8 cellular contexts compared by ENCODE assay signal in the genomic region with DNA sequence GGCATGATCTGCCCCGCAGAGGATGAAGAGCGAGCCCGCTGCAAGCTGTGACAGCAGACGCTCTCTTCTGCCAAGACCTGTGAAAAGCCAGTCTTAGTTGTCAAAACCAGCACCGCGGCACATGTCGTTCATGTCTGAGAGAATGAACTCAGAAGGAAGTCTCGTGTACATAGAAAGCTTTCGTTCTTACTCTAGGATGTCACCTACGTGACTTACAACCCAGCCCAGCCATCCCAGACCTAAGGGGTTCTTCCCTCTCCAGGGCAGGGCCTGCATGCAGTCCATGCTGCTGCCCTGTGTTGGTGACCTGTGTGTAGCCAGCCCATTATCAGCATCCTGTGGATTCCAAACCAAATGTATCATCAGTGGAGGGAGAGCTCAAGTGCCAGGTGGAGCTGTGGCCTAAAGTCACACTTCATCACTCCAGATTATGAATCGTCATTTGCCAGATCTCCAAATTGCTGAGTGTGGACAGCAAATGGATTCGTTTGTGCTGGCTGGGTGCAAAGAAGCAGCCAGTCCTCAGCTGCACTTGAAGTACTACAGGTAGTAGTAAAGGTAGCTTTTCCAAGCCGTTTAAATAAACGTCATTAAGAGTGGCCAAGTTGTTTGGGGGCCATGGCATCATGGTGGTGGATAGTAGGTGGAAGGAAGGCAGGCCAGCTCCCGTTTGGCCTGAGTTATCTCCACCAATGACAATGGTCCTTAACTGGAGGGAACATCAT.
DNase-seq lines count a peak whose midpoint lies in the region; ATAC-seq, FAIRE-seq and TF ChIP-seq lines count a peak whose summit lies in the region.
"Had no signal": no experiment of that assay in that cellular context is flagged by ENCODE, and none has a peak within 500 bp of the region (broad histone marks: within the 10 kb centered on the region; RNA-seq: fewer than 3 reads in every experiment).

No MANE protein-coding gene starts in this region.

- H3K27ac Mint-ChIP-seq in dendritic cell treated with granulocyte-macrophage colony-stimulating factor and Interleukin-4, amounts not matched to agents 40 ng/mL and 50 ng/mL, for 4 days, result peak overlapping the region; percentile 88
- no peak overlapping the region for H3K27ac Mint-ChIP-seq in progenitor cell of endocrine pancreas

- H3K9me3 Mint-ChIP-seq in dendritic cell treated with granulocyte-macrophage colony-stimulating factor and Interleukin-4, amounts not matched to agents 40 ng/mL and 50 ng/mL, for 4 days, result no peaks in the 10 kb centered on the region
- no peaks in the 10 kb centered on the region for H3K9me3 Mint-ChIP-seq in progenitor cell of endocrine pancreas (ENCODE audit: low read depth)

- WGBS in HepG2 (ENCODE audit: low lambda C conversion rate), result 97% methylated on average over 15 of the region's 15 CpGs

- peak overlapping the region; percentile 76 for H3K27ac ChIP-seq in OCI-LY3 (ENCODE audit: low read length)
- no peak overlapping the region for H3K27ac ChIP-seq in HepG2 (ENCODE audit: extremely low read length, insufficient read depth, low read length)
- H3K27ac ChIP-seq: left lung had no signal

- no peaks in the 10 kb centered on the region for H3K79me2 ChIP-seq in OCI-LY3 (ENCODE audit: low read length)
- no peaks in the 10 kb centered on the region for H3K79me2 ChIP-seq in HepG2 (ENCODE audit: insufficient read depth, low read length)

- H3K4me2 ChIP-seq in OCI-LY3 (ENCODE audit: low read length) (peak overlapping the region; percentile 59), HepG2 (ENCODE audit: low read depth, low read length) (no peak overlapping the region)

- peaks cover 7% of the 10 kb centered on the region for H3K36me3 ChIP-seq in OCI-LY3 (replicated peaks; ENCODE audit: low read depth, low read length)
- H3K36me3 ChIP-seq in HepG2 (replicated peaks in 1 of 2; ENCODE audit: control insufficient read depth in 1 of 2, insufficient read depth in 2 of 2, low read length in 2 of 2), result peaks cover 2 to 12% of the 10 kb centered on the region in 2 experiments; a peak in 3 of 5 replicates

- peak in 5 of 6 experiments; percentile 27 to 65 (median 59) for DNase-seq in stimulated activated naive CD4-positive, alpha-beta T cell (lab: John Stamatoyannopoulos, UW)
- DNase-seq in progenitor cell of endocrine pancreas (ENCODE audit: low spot score, unreplicated experiment) (no peak), hypothalamus (lab: John Stamatoyannopoulos, UW) (no peak), HepG2 (ENCODE audit: low spot score) (no peak)
- DNase-seq: left lung had no signal

- peaks cover 66% of the 10 kb centered on the region for H3K4me1 ChIP-seq in OCI-LY3 (ENCODE audit: low read length)
- H3K4me1 ChIP-seq in HepG2 (ENCODE audit: insufficient read depth, low read length), result no peaks in the 10 kb centered on the region

- no peaks in the 10 kb centered on the region for H3K9me3 ChIP-seq in OCI-LY3 (ENCODE audit: insufficient read depth, low read length)
- H3K9me3 ChIP-seq in HepG2 (ENCODE audit: low read length), result no peaks in the 10 kb centered on the region
- H3K9me3 ChIP-seq: left lung had no signal

- TF ChIP-seq POLR2A in HepG2 (IDR thresholded peaks at IDR 0.05; ENCODE audit: insufficient read depth in 1 of 2, low read depth in 2 of 2, low read length in 2 of 2), result no peak

- no peaks in the 10 kb centered on the region; the same call in 1 of the 2 replicates for H3K27me3 ChIP-seq in OCI-LY3 (ENCODE audit: low read depth, low read length)
- H3K27me3 ChIP-seq in HepG2 (ENCODE audit: control insufficient read depth in 1 of 2, insufficient read depth in 2 of 2, low read length in 2 of 2), result no peaks in the 10 kb centered on the region
- H3K27me3 ChIP-seq: left lung had no signal

- no peak for TF ChIP-seq RAD21 in HepG2 (CRISPR knock-in tag; IDR thresholded peaks at IDR 0.05)

- H3K4me1 Mint-ChIP-seq in dendritic cell treated with granulocyte-macrophage colony-stimulating factor and Interleukin-4, amounts not matched to agents 40 ng/mL and 50 ng/mL, for 4 days (ENCODE audit: low read depth), result peaks cover 89% of the 10 kb centered on the region
- no peaks in the 10 kb centered on the region for H3K4me1 Mint-ChIP-seq in progenitor cell of endocrine pancreas (ENCODE audit: low read depth)

- H2AFZ ChIP-seq in OCI-LY3 (ENCODE audit: low read depth, low read length), result no peak overlapping the region
- no peak overlapping the region for H2AFZ ChIP-seq in HepG2 (ENCODE audit: low read length)

- CTCF ChIA-PET in HepG2 (lab: Yijun Ruan, JAX; ENCODE audit: low intra/inter-chr PET ratio, low total read pairs), result no interaction called here

- no peaks in the 10 kb centered on the region for H3K27me3 Mint-ChIP-seq in dendritic cell treated with granulocyte-macrophage colony-stimulating factor and Interleukin-4, amounts not matched to agents 40 ng/mL and 50 ng/mL, for 4 days
- no peaks in the 10 kb centered on the region for H3K27me3 Mint-ChIP-seq in progenitor cell of endocrine pancreas

- ATAC-seq in GM21423 (IDR thresholded peaks at IDR 0.05; ENCODE audit: unreplicated experiment) (peak; percentile 45), HepG2 (no peak)
- ATAC-seq: left lung had no signal

- peak overlapping the region; percentile 34; the same call in 1 of the 2 replicates for H3K9ac ChIP-seq in OCI-LY3 (ENCODE audit: low read length)
- no peak overlapping the region for H3K9ac ChIP-seq in HepG2 (ENCODE audit: insufficient read depth, low read depth, low read length)

- BruUV-seq in HepG2 (replicated peaks; lab: Mats Ljungman, UMichigan), result no TSS peak

- H3K4me3 Mint-ChIP-seq in dendritic cell treated with granulocyte-macrophage colony-stimulating factor and Interleukin-4, amounts not matched to agents 40 ng/mL and 50 ng/mL, for 4 days, result no peak overlapping the region
- H3K4me3 Mint-ChIP-seq in progenitor cell of endocrine pancreas (ENCODE audit: low read depth), result no peak overlapping the region

- TF ChIP-seq CTCF in OCI-LY3 (IDR thresholded peaks at IDR 0.05; ENCODE audit: low read depth, low read length), result peak; percentile 10; the same call in 1 of the 2 replicates
- TF ChIP-seq CTCF in progenitor cell of endocrine pancreas (IDR thresholded peaks at IDR 0.05; ENCODE audit: unreplicated experiment), result no peak
- no peak for TF ChIP-seq CTCF in HepG2 (CRISPR knock-in tag; IDR thresholded peaks at IDR 0.05)

- intact Hi-C loops in dendritic cell treated with granulocyte-macrophage colony-stimulating factor and Interleukin-4, amounts not matched to agents 40 ng/mL and 50 ng/mL, for 4 days (cut with micrococcal nuclease), result no loop called here
- intact Hi-C loops in HepG2 (cut with micrococcal nuclease; ENCODE audit: unreplicated experiment), result no loop called here

- in situ Hi-C loops in HepG2 (cut with HindIII; ENCODE audit: extremely low pct_ligation_motif_present, low pct_unique_long_range_greater_than_20kb), result no loop called here

- peak overlapping the region; percentile 20; the same call in 1 of the 2 replicates for H3K4me3 ChIP-seq in OCI-LY3 (ENCODE audit: low read length)
- no peak overlapping the region for H3K4me3 ChIP-seq in HepG2 (replicated peaks in 1 of 3; ENCODE audit: insufficient read depth in 1 of 3, low read depth in 2 of 3, low read length in 3 of 3)
- H3K4me3 ChIP-seq: left lung had no signal

- TF ChIP-seq EP300 in HepG2 (IDR thresholded peaks at IDR 0.05; ENCODE audit: low read depth in 2 of 2, low read length in 2 of 2), result no peak
- TF ChIP-seq EP300 in HepG2 (CRISPR knock-in tag; IDR thresholded peaks at IDR 0.05; ENCODE audit: borderline replicate concordance), result no peak

- H4K20me1 ChIP-seq in OCI-LY3 (ENCODE audit: insufficient read depth, low read length), result no peaks in the 10 kb centered on the region
- H4K20me1 ChIP-seq in HepG2 (ENCODE audit: insufficient read depth, low read length), result no peaks in the 10 kb centered on the region

- POLR2A ChIA-PET in HepG2 (lab: Yijun Ruan, JAX), result interaction anchor here (0.6 kb wide), 1 partner anchor 1079 kb away, joined by 3 read pairs; no protein-coding TSS in a partner anchor

- no peak for FAIRE-seq in HepG2 (lab: Jason Lieb, UNC)

- peaks cover 57% of the 10 kb centered on the region for H3K36me3 Mint-ChIP-seq in dendritic cell treated with granulocyte-macrophage colony-stimulating factor and Interleukin-4, amounts not matched to agents 40 ng/mL and 50 ng/mL, for 4 days (ENCODE audit: low read depth)
- H3K36me3 Mint-ChIP-seq in progenitor cell of endocrine pancreas (ENCODE audit: insufficient read depth), result peaks cover 8% of the 10 kb centered on the region

TF ChIP-seq in HepG2, 621 proteins besides CTCF, POLR2A, EP300 and RAD21:
- no peak for TF ChIP-seq MTF2 (CRISPR knock-in tag; IDR thresholded peaks at IDR 0.05; ENCODE audit: borderline replicate concordance)
- TF ChIP-seq, protein P1, sequence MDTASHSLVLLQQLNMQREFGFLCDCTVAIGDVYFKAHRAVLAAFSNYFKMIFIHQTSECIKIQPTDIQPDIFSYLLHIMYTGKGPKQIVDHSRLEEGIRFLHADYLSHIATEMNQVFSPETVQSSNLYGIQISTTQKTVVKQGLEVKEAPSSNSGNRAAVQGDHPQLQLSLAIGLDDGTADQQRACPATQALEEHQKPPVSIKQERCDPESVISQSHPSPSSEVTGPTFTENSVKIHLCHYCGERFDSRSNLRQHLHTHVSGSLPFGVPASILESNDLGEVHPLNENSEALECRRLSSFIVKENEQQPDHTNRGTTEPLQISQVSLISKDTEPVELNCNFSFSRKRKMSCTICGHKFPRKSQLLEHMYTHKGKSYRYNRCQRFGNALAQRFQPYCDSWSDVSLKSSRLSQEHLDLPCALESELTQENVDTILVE (CRISPR knock-in tag; IDR thresholded peaks at IDR 0.05), result no peak

Comparison
In these comparisons a context has a peak if more than half of its experiments do, and no peak if none do; other contexts are left out.
1. DNase-seq: peak in stimulated activated naive CD4-positive, alpha-beta T cell (5 of 6); none in progenitor cell of endocrine pancreas (single experiment), hypothalamus (0 of 51) and HepG2 (single experiment).